In genomic region chr3:48219543-48219942, GRCh38 we compare ENCODE assay signal across 14 cellular contexts. TPM values are rescaled to one million over a fixed set of nuclear protein-coding genes. Genes with fewer than 3 reads are reported as not detected.
"Had no signal": no experiment of that assay in that cellular context is flagged by ENCODE, and none has a peak within 500 bp of the region (broad histone marks: within the 10 kb centered on the region; RNA-seq: fewer than 3 reads in every experiment).

No MANE protein-coding gene starts in this region.

- H3K36me3 ChIP-seq: heart right ventricle, pancreas, upper lobe of left lung had no signal

- H3K4me3 ChIP-seq: dorsolateral prefrontal cortex, heart right ventricle, pancreas, upper lobe of left lung had no signal

- H3K9me3 ChIP-seq: heart right ventricle, pancreas, upper lobe of left lung had no signal

- H3K27me3 ChIP-seq: dorsolateral prefrontal cortex, heart right ventricle, pancreas, upper lobe of left lung had no signal

- H3K27ac ChIP-seq: dorsolateral prefrontal cortex, heart right ventricle, pancreas, upper lobe of left lung had no signal

- ATAC-seq: left lobe of liver; pancreas; stimulated activated naive B cell treated with anti-CD40 and anti-IgM and Interleukin-4, amounts not matched to agents 10 μg/mL and 1 μg/mL and 100 μg/mL, for 72 hours had no signal

- DNase-seq: activated gamma-delta T cell; activated T-cell treated with anti-CD3 and anti-CD28 coated beads, Interleukin-2, amount 50 U/mL, for 1 hour; anterior cingulate cortex; dorsolateral prefrontal cortex; foreskin melanocyte; mesendoderm; pancreas; stimulated activated CD4-positive, alpha-beta T cell treated with anti-CD3 and anti-CD28 coated beads, Interleukin-2, amount 100 ng/mL, for 24 hours; stimulated activated naive B cell treated with anti-CD40 and anti-IgM and Interleukin-4, amounts not matched to agents 10 μg/mL and 1 μg/mL and 100 μg/mL, for 72 hours; T-helper 2 cell; upper lobe of left lung had no signal

RNA-seq across cellular contexts. Expression of gene CAMP, which starts 3.8 kb away (rescaled TPM):
- total RNA-seq: chondrocyte, pancreas had no signal
- polyA plus RNA-seq: pancreas had no signal
